1 cellular context compared by ENCODE assay signal in genomic region chr10:78185693-78186055, GRCh38.
TF ChIP-seq lines count a peak whose summit lies in the region.

No MANE protein-coding gene starts in this region.

TF ChIP-seq in HepG2, 621 proteins besides CTCF, POLR2A, EP300 and RAD21 (continued from another document):
- TF ChIP-seq MAX (IDR thresholded peaks at IDR 0.05) (no peak), ZBTB40 (IDR thresholded peaks at IDR 0.05) (no peak), ZBTB40 (CRISPR knock-in tag; IDR thresholded peaks at IDR 0.05) (no peak), RERE (CRISPR knock-in tag; IDR thresholded peaks at IDR 0.05; ENCODE audit: low read depth) (no peak), MEF2D (CRISPR knock-in tag; IDR thresholded peaks at IDR 0.05) (no peak), RFXANK (CRISPR knock-in tag; IDR thresholded peaks at IDR 0.05) (no peak), ERF (CRISPR knock-in tag; IDR thresholded peaks at IDR 0.05) (no peak), MTA3 (CRISPR knock-in tag; IDR thresholded peaks at IDR 0.05) (no peak), MTA1 (CRISPR knock-in tag; IDR thresholded peaks at IDR 0.05; ENCODE audit: borderline replicate concordance) (no peak), ZNF674 (CRISPR knock-in tag; IDR thresholded peaks at IDR 0.05; ENCODE audit: low read depth) (no peak)
